Comparison of ENCODE assay signal across 6 cellular contexts in the genomic region with DNA sequence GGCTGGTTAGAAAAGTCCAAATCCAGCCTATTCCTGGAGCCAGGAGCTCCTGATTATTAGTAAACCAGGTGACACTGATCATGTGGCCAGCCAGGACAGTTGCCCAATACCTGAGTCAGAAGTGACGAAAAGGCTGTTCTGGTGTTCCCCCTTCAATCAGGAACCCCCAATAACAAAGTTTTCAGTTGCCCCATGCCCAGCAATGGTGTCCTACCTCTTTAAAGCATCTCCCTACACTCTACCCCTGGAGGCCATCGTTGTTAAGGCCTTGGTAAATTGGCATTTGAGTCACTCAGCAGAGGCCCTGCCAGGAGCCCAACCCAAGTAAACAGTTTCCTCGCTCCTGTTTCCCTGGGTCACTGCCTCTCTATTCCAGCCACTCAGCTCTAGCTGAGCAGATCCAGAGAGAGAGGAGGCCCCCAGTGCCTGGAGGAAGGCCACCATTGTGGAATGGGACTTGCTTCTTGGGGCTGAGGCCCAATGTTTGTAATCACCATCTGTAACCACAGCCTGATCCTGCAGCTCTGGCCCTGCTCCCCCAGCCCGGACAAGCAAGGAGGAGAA. TPM values are rescaled to one million over a fixed set of nuclear protein-coding genes. Genes with fewer than 3 reads are reported as not detected.
DNase-seq lines count a peak whose midpoint lies in the region; ATAC-seq lines count a peak whose summit lies in the region.

No MANE protein-coding gene starts in this region.

- DNase-seq in CD4-positive, CD25-positive, alpha-beta regulatory T cell, result no peak
- no peak for DNase-seq in activated CD8-positive, alpha-beta T cell treated with anti-CD3 and anti-CD28 coated beads, Interleukin-2, amount 10 ng/mL, durations not matched to agents 7 days and 5 days
- DNase-seq in lung microvascular endothelial cell (ENCODE audit: low read depth in 2 of 2) (peak; percentile 14 to 34), NCI-H345 (lab: John Stamatoyannopoulos, UW) (no peak), DMS79 (lab: John Stamatoyannopoulos, UW) (no peak)

- H3K4me3 ChIP-seq in CD4-positive, CD25-positive, alpha-beta regulatory T cell (ENCODE audit: low read depth, low read length), result no peak overlapping the region

- peaks cover 66% of the 10 kb centered on the region for H3K36me3 ChIP-seq in CD4-positive, CD25-positive, alpha-beta regulatory T cell (ENCODE audit: control insufficient read depth, insufficient read depth, low read length)

- no peaks in the 10 kb centered on the region for H3K9me3 ChIP-seq in CD4-positive, CD25-positive, alpha-beta regulatory T cell (ENCODE audit: control insufficient read depth in 2 of 2, low read length in 2 of 2)

- H3K27ac Mint-ChIP-seq in CD4-positive, CD25-positive, alpha-beta regulatory T cell, result peak overlapping the region; percentile 80 to 93 (median 91)
- peak overlapping the region; percentile 92 for H3K27ac Mint-ChIP-seq in activated CD8-positive, alpha-beta T cell treated with anti-CD3 and anti-CD28 coated beads, Interleukin-2, amount 10 ng/mL, durations not matched to agents 7 days and 5 days

- peaks cover 15 to 57% (median 30%) of the 10 kb centered on the region in 4 donors for H3K4me1 Mint-ChIP-seq in CD4-positive, CD25-positive, alpha-beta regulatory T cell
- peaks cover 62% of the 10 kb centered on the region for H3K4me1 Mint-ChIP-seq in activated CD8-positive, alpha-beta T cell treated with anti-CD3 and anti-CD28 coated beads, Interleukin-2, amount 10 ng/mL, durations not matched to agents 7 days and 5 days (ENCODE audit: low read depth)

- CTCF ChIA-PET in activated CD8-positive, alpha-beta T cell treated with anti-CD3 and anti-CD28 coated beads, Interleukin-2, amount 10 ng/mL, durations not matched to agents 7 days and 5 days (lab: Charles Lee), result interaction anchor here (0.6 to 2.5 kb wide), 4 partner anchors 17 to 138 kb away, joined by 3 to 10 read pairs (median 6); a partner anchor contains a TSS

- no peaks in the 10 kb centered on the region for H3K27me3 ChIP-seq in CD4-positive, CD25-positive, alpha-beta regulatory T cell (ENCODE audit: control insufficient read depth, insufficient read depth, low read length)

- H3K27ac ChIP-seq in CD4-positive, CD25-positive, alpha-beta regulatory T cell (ENCODE audit: insufficient read depth, low read length, poor library complexity, severe bottlenecking), result peak overlapping the region; percentile 63

- H3K36me3 Mint-ChIP-seq in CD4-positive, CD25-positive, alpha-beta regulatory T cell, result peaks cover 34% of the 10 kb centered on the region
- peaks cover 55% of the 10 kb centered on the region for H3K36me3 Mint-ChIP-seq in activated CD8-positive, alpha-beta T cell treated with anti-CD3 and anti-CD28 coated beads, Interleukin-2, amount 10 ng/mL, durations not matched to agents 7 days and 5 days (ENCODE audit: low read depth)

- H3K27me3 Mint-ChIP-seq in CD4-positive, CD25-positive, alpha-beta regulatory T cell, result no peaks in the 10 kb centered on the region
- H3K27me3 Mint-ChIP-seq in activated CD8-positive, alpha-beta T cell treated with anti-CD3 and anti-CD28 coated beads, Interleukin-2, amount 10 ng/mL, durations not matched to agents 7 days and 5 days (ENCODE audit: low read depth), result no peaks in the 10 kb centered on the region

- H3K9me3 Mint-ChIP-seq in CD4-positive, CD25-positive, alpha-beta regulatory T cell, result peaks cover 0 to 2% (median 0%) of the 10 kb centered on the region in 7 donors
- no peaks in the 10 kb centered on the region for H3K9me3 Mint-ChIP-seq in activated CD8-positive, alpha-beta T cell treated with anti-CD3 and anti-CD28 coated beads, Interleukin-2, amount 10 ng/mL, durations not matched to agents 7 days and 5 days (ENCODE audit: insufficient read depth)

- peak overlapping the region in 2 of 4 donors; percentile 70 to 73 for H3K4me3 Mint-ChIP-seq in CD4-positive, CD25-positive, alpha-beta regulatory T cell
- H3K4me3 Mint-ChIP-seq in activated CD8-positive, alpha-beta T cell treated with anti-CD3 and anti-CD28 coated beads, Interleukin-2, amount 10 ng/mL, durations not matched to agents 7 days and 5 days, result no peak overlapping the region

- H3K4me1 ChIP-seq in CD4-positive, CD25-positive, alpha-beta regulatory T cell (ENCODE audit: control insufficient read depth, insufficient read depth, low read length, poor library complexity, severe bottlenecking), result peaks cover 50% of the 10 kb centered on the region

- POLR2A ChIA-PET in activated CD8-positive, alpha-beta T cell treated with anti-CD3 and anti-CD28 coated beads, Interleukin-2, amount 10 ng/mL, durations not matched to agents 7 days and 5 days (lab: Charles Lee), result interaction anchor here (0.5 to 1.7 kb wide), 3 partner anchors 25 to 1091 kb away, joined by 3 to 8 read pairs (median 4); a partner anchor contains a TSS

- no peak for ATAC-seq in CD4-positive, CD25-positive, alpha-beta regulatory T cell (ENCODE audit: low read depth in 2 of 2)
- no peak for ATAC-seq in activated CD8-positive, alpha-beta T cell treated with anti-CD3 and anti-CD28 coated beads, Interleukin-2, amount 10 ng/mL, durations not matched to agents 7 days and 5 days
- ATAC-seq in GM18861 (IDR thresholded peaks at IDR 0.05; ENCODE audit: unreplicated experiment), result no peak

RNA-seq across cellular contexts. Expression of a gene that starts 25.0 kb away (rescaled TPM):
- total RNA-seq in CD4-positive, CD25-positive, alpha-beta regulatory T cell, result 72.5 TPM
- polyA plus RNA-seq in CD4-positive, CD25-positive, alpha-beta regulatory T cell, result 10 to 100 TPM; 46.6 to 63.6 (median 51.1) TPM
- total RNA-seq in activated CD8-positive, alpha-beta T cell treated with anti-CD3 and anti-CD28 coated beads, Interleukin-2, amount 10 ng/mL, durations not matched to agents 7 days and 5 days, result 10 to 100 TPM; 69.1 to 71.3 TPM
- 17.4 and 19.2 TPM in 2 replicates for total RNA-seq in lung microvascular endothelial cell

RNA-seq across cellular contexts. Expression of a gene that starts 25.5 kb away (rescaled TPM):
- total RNA-seq in CD4-positive, CD25-positive, alpha-beta regulatory T cell, result 12.4 TPM
- polyA plus RNA-seq in CD4-positive, CD25-positive, alpha-beta regulatory T cell, result 10 to 100 TPM in 1 of 4 donors, 1 to 10 TPM in 3; 6.3 to 12.9 (median 8.0) TPM
- 10 to 100 TPM; 15.8 to 16.1 TPM for total RNA-seq in activated CD8-positive, alpha-beta T cell treated with anti-CD3 and anti-CD28 coated beads, Interleukin-2, amount 10 ng/mL, durations not matched to agents 7 days and 5 days
- total RNA-seq in lung microvascular endothelial cell, result 3.3 and 4.2 TPM in 2 replicates

RNA-seq across cellular contexts. Expression of a gene that starts 43.6 kb away (rescaled TPM):
- total RNA-seq in CD4-positive, CD25-positive, alpha-beta regulatory T cell, result not detected
- polyA plus RNA-seq in CD4-positive, CD25-positive, alpha-beta regulatory T cell, result not detected
- under 1 TPM in 1 of 2 experiments, not detected in 1; 0.16 TPM for total RNA-seq in activated CD8-positive, alpha-beta T cell treated with anti-CD3 and anti-CD28 coated beads, Interleukin-2, amount 10 ng/mL, durations not matched to agents 7 days and 5 days
- not detected in 2 replicates for total RNA-seq in lung microvascular endothelial cell

RNA-seq across cellular contexts. Expression of a gene that starts 58.0 kb away (rescaled TPM):
- total RNA-seq in CD4-positive, CD25-positive, alpha-beta regulatory T cell, result 135 TPM
- 10 to 100 TPM; 69.0 to 88.8 (median 76.8) TPM for polyA plus RNA-seq in CD4-positive, CD25-positive, alpha-beta regulatory T cell
- total RNA-seq in activated CD8-positive, alpha-beta T cell treated with anti-CD3 and anti-CD28 coated beads, Interleukin-2, amount 10 ng/mL, durations not matched to agents 7 days and 5 days, result 10 to 100 TPM; 57.8 to 58.4 TPM
- 47.5 and 52.8 TPM in 2 replicates for total RNA-seq in lung microvascular endothelial cell

RNA-seq across cellular contexts. Expression of a gene that starts 58.3 kb away (rescaled TPM):
- total RNA-seq in CD4-positive, CD25-positive, alpha-beta regulatory T cell, result 19.2 TPM
- polyA plus RNA-seq in CD4-positive, CD25-positive, alpha-beta regulatory T cell, result 10 to 100 TPM in 2 of 4 donors, 1 to 10 TPM in 2; 8.4 to 13.9 (median 9.4) TPM
- total RNA-seq in activated CD8-positive, alpha-beta T cell treated with anti-CD3 and anti-CD28 coated beads, Interleukin-2, amount 10 ng/mL, durations not matched to agents 7 days and 5 days, result 1 to 10 TPM; 5.0 to 6.7 TPM
- 3.5 and 5.0 TPM in 2 replicates for total RNA-seq in lung microvascular endothelial cell

Comparison
In these comparisons a context has a peak if more than half of its experiments do, and no peak if none do; other contexts are left out.
1. DNase-seq: peak in lung microvascular endothelial cell (2 of 2); none in CD4-positive, CD25-positive, alpha-beta regulatory T cell (0 of 3), activated CD8-positive, alpha-beta T cell treated with anti-CD3 and anti-CD28 coated beads, Interleukin-2, amount 10 ng/mL, durations not matched to agents 7 days and 5 days (single experiment), NCI-H345 (single experiment) and DMS79 (single experiment).